In genomic region chr14:74670726-74671125, GRCh38 we compare ENCODE assay signal across 19 cellular contexts. TPM values are rescaled to one million over a fixed set of nuclear protein-coding genes. Genes with fewer than 3 reads are reported as not detected.
DNase-seq lines count a peak whose midpoint lies in the region; ATAC-seq and TF ChIP-seq lines count a peak whose summit lies in the region.
"Had no signal": no experiment of that assay in that cellular context is flagged by ENCODE, and none has a peak within 500 bp of the region (broad histone marks: within the 10 kb centered on the region; RNA-seq: fewer than 3 reads in every experiment).

No MANE protein-coding gene starts in this region.

- H3K4me3 ChIP-seq in AG04450 (ENCODE audit: low read depth, low read length) (no peak overlapping the region), brain microvascular endothelial cell (ENCODE audit: low read depth, low read length) (no peak overlapping the region), Caco-2 (ENCODE audit: low read depth, low read length) (no peak overlapping the region)
- H3K4me3 ChIP-seq: colonic mucosa, mucosa of descending colon, pancreas had no signal

- POLR2A ChIA-PET in AG04450 (lab: Yijun Ruan, JAX), result interaction anchor here (0.6 to 1.9 kb wide), 6 partner anchors 9 to 52 kb away, joined by 3 to 8 read pairs (median 6); no protein-coding TSS in a partner anchor
- POLR2A ChIA-PET in Caco-2 (lab: Charles Lee), result no interaction called here

- no peaks in the 10 kb centered on the region for H3K4me1 Mint-ChIP-seq in Caco-2 (ENCODE audit: low read depth, unreplicated experiment)

- peaks cover 61% of the 10 kb centered on the region for H3K36me3 ChIP-seq in brain microvascular endothelial cell (replicated peaks)
- peaks cover 4% of the 10 kb centered on the region for H3K36me3 ChIP-seq in Caco-2 (ENCODE audit: control insufficient read depth, insufficient read depth, low read length)
- H3K36me3 ChIP-seq: colonic mucosa had no signal

- CTCF ChIA-PET in AG04450 (lab: Charles Lee), result interaction anchor here (0.6 to 2.2 kb wide), 8 partner anchors 26 to 426 kb away, joined by 3 to 7 read pairs (median 6); partner anchors contain the start of gene LTBP2
- CTCF ChIA-PET in Caco-2 (lab: Charles Lee), result no interaction called here

- no peaks in the 10 kb centered on the region for H3K9me3 ChIP-seq in AG04450 (ENCODE audit: control insufficient read depth, insufficient read depth, low read length)
- H3K9me3 ChIP-seq in Caco-2, result no peaks in the 10 kb centered on the region
- H3K9me3 ChIP-seq: colonic mucosa, mucosa of descending colon, pancreas had no signal

- in situ Hi-C loops in brain microvascular endothelial cell (cut with HindIII; ENCODE audit: low pct_ligation_motif_present, low sequenced_read_pairs) (no loop called here), GM13976 (cut with MboI; ENCODE audit: low sequenced_read_pairs, unreplicated experiment) (no loop called here)

- no peaks in the 10 kb centered on the region for H3K27me3 Mint-ChIP-seq in Caco-2 (ENCODE audit: insufficient read depth, unreplicated experiment)
- H3K27me3 Mint-ChIP-seq: CD8-positive, alpha-beta memory T cell; type B pancreatic cell had no signal

- TF ChIP-seq CTCF in AG04450 (IDR thresholded peaks at IDR 0.05; ENCODE audit: low read depth, low read length) (no peak), brain microvascular endothelial cell (IDR thresholded peaks at IDR 0.05; ENCODE audit: low read depth, low read length, missing control alignments) (no peak), Caco-2 (IDR thresholded peaks at IDR 0.05; ENCODE audit: insufficient read depth in 1 of 2, low read depth in 1 of 2, low read length in 1 of 2, severe bottlenecking in 1 of 2, unreplicated experiment in 1 of 2) (no peak), GM13976 (IDR thresholded peaks at IDR 0.05; ENCODE audit: borderline replicate concordance, control extremely low read depth, extremely low read depth, insufficient read depth, missing control alignments) (no peak)

- H3K27me3 ChIP-seq in AG04450 (ENCODE audit: control insufficient read depth, insufficient read depth, low read length) (no peaks in the 10 kb centered on the region), brain microvascular endothelial cell (replicated peaks) (no peaks in the 10 kb centered on the region), Caco-2 (replicated peaks; ENCODE audit: control insufficient read depth, insufficient read depth, low read length) (no peaks in the 10 kb centered on the region)
- H3K27me3 ChIP-seq: colonic mucosa, pancreas had no signal

- intact Hi-C loops in Caco-2 (cut with micrococcal nuclease; ENCODE audit: unreplicated experiment), result no loop called here

- peak overlapping the region; percentile 47 for H3K27ac ChIP-seq in AG04450 (ENCODE audit: low read depth, low read length)
- peak overlapping the region; percentile 15 for H3K27ac ChIP-seq in brain microvascular endothelial cell
- H3K27ac ChIP-seq: colonic mucosa, pancreas had no signal

- no peak overlapping the region for H3K4me3 Mint-ChIP-seq in Caco-2 (ENCODE audit: unreplicated experiment)
- H3K4me3 Mint-ChIP-seq: CD8-positive, alpha-beta memory T cell; type B pancreatic cell had no signal

- ATAC-seq in activated naive CD4-positive, alpha-beta T cell treated with anti-CD3 and anti-CD28 coated beads, Interleukin-2, amount 50 U/mL, for 72 hours, result no peak
- ATAC-seq: left lobe of liver, mucosa of descending colon, pancreas had no signal

- DNase-seq in AG04450 (ENCODE audit: low read depth, low spot score), result no peak
- DNase-seq in LHCN-M2 (ENCODE audit: low read depth), result peak; percentile 72
- DNase-seq in brain microvascular endothelial cell, result peak; percentile 33
- peak; percentile 26 for DNase-seq in myocyte (ENCODE audit: low read depth)
- no peak for DNase-seq in Caco-2
- no peak for DNase-seq in stimulated activated naive CD4-positive, alpha-beta T cell (lab: John Stamatoyannopoulos, UW)
- DNase-seq in activated naive CD4-positive, alpha-beta T cell treated with anti-CD3 and anti-CD28 coated beads, Interleukin-2, amount 50 U/mL, for 72 hours (ENCODE audit: low spot score in 2 of 2), result no peak
- DNase-seq in GM13976 (ENCODE audit: low spot score), result no peak
- DNase-seq: amniotic stem cell; CD8-positive, alpha-beta memory T cell; colonic mucosa; mucosa of descending colon; NCI-H2029; NCI-H510A; pancreas; SIG-M5 had no signal

- BruUV-seq in Caco-2 (replicated peaks; lab: Mats Ljungman, UMichigan), result no TSS peak

- no peak overlapping the region for H3K27ac Mint-ChIP-seq in Caco-2 (ENCODE audit: unreplicated experiment)
- no peak overlapping the region for H3K27ac Mint-ChIP-seq in activated naive CD4-positive, alpha-beta T cell treated with anti-CD3 and anti-CD28 coated beads, Interleukin-2, amount 50 U/mL, for 72 hours
- H3K27ac Mint-ChIP-seq: activated T-helper 2 cell treated with anti-CD3 and anti-CD28 coated beads, Interferon-gamma antibody, Interleukin-2, Interleukin-4, amounts not matched to agents 10 μg/mL and 5 μg/mL and 100 μg/mL, durations not matched to agents 14 hours and 24 hours and 36 hours; type B pancreatic cell had no signal

- H3K4me1 ChIP-seq in Caco-2, result no peaks in the 10 kb centered on the region
- H3K4me1 ChIP-seq: colonic mucosa, pancreas had no signal

- peaks cover 47% of the 10 kb centered on the region for H3K36me3 Mint-ChIP-seq in Caco-2 (ENCODE audit: insufficient read depth, unreplicated experiment)
- H3K36me3 Mint-ChIP-seq in activated naive CD4-positive, alpha-beta T cell treated with anti-CD3 and anti-CD28 coated beads, Interleukin-2, amount 50 U/mL, for 72 hours, result peaks cover 0 to 5% of the 10 kb centered on the region in 2 donors

- no peaks in the 10 kb centered on the region for H3K9me3 Mint-ChIP-seq in Caco-2 (ENCODE audit: unreplicated experiment)
- no peaks in the 10 kb centered on the region for H3K9me3 Mint-ChIP-seq in activated naive CD4-positive, alpha-beta T cell treated with anti-CD3 and anti-CD28 coated beads, Interleukin-2, amount 50 U/mL, for 72 hours
- H3K9me3 Mint-ChIP-seq: activated T-helper 2 cell treated with anti-CD3 and anti-CD28 coated beads, Interferon-gamma antibody, Interleukin-2, Interleukin-4, amounts not matched to agents 10 μg/mL and 5 μg/mL and 100 μg/mL, durations not matched to agents 14 hours and 24 hours and 36 hours; CD8-positive, alpha-beta memory T cell; type B pancreatic cell had no signal

RNA-seq across cellular contexts. Expression of gene AREL1, which starts 42.2 kb away (rescaled TPM):
- 51.8 and 55.3 TPM in 2 replicates for polyA plus RNA-seq in AG04450 (2011; rRNA removed)
- 102 and 119 TPM in 2 replicates for polyA minus RNA-seq in AG04450 (2011; rRNA and poly(A)+ RNA removed)
- total RNA-seq in LHCN-M2 (2014; rRNA removed) (32.9 and 38.2 TPM in 2 replicates), myocyte (26.6 and 31.4 TPM in 2 replicates), Caco-2 (2022) (38.0 and 41.5 TPM in 2 replicates)
- 17.8 TPM for polyA plus RNA-seq in LHCN-M2 (2012)
- 24.6 TPM for polyA plus RNA-seq in myocyte (2012)
- total RNA-seq in activated naive CD4-positive, alpha-beta T cell treated with anti-CD3 and anti-CD28 coated beads, Interleukin-2, amount 50 U/mL, for 72 hours, result 10 to 100 TPM; 30.1 to 47.1 TPM

RNA-seq across cellular contexts. Expression of gene FCF1, which starts 42.2 kb away (rescaled TPM):
- polyA plus RNA-seq in AG04450 (2011; rRNA removed), result 61.3 and 78.5 TPM in 2 replicates
- polyA minus RNA-seq in AG04450 (2011; rRNA and poly(A)+ RNA removed), result 27.1 and 58.3 TPM in 2 replicates
- total RNA-seq in LHCN-M2 (2014; rRNA removed) (29.2 and 36.1 TPM in 2 replicates), myocyte (23.3 and 23.7 TPM in 2 replicates), Caco-2 (2022) (58.3 and 62.5 TPM in 2 replicates)
- 37.8 TPM for polyA plus RNA-seq in LHCN-M2 (2012)
- 42.5 TPM for polyA plus RNA-seq in myocyte (2012)
- total RNA-seq in activated naive CD4-positive, alpha-beta T cell treated with anti-CD3 and anti-CD28 coated beads, Interleukin-2, amount 50 U/mL, for 72 hours, result 10 to 100 TPM; 74.1 to 94.5 TPM

RNA-seq across cellular contexts. Expression of gene LTBP2, which starts 58.7 kb away (rescaled TPM):
- polyA plus RNA-seq in AG04450 (2011; rRNA removed), result 44.3 and 61.8 TPM in 2 replicates
- 45.0 and 60.1 TPM in 2 replicates for polyA minus RNA-seq in AG04450 (2011; rRNA and poly(A)+ RNA removed)
- total RNA-seq in LHCN-M2 (2014; rRNA removed) (151 and 211 TPM in 2 replicates), myocyte (16.5 and 18.6 TPM in 2 replicates), Caco-2 (2022) (0.86 and 1.0 TPM in 2 replicates)
- 104 TPM for polyA plus RNA-seq in LHCN-M2 (2012)
- polyA plus RNA-seq in myocyte (2012), result 477 TPM
- total RNA-seq in activated naive CD4-positive, alpha-beta T cell treated with anti-CD3 and anti-CD28 coated beads, Interleukin-2, amount 50 U/mL, for 72 hours, result under 1 TPM in 1 of 2 donors, not detected in 1; 0.49 TPM

Comparison
In these comparisons a context has a peak if more than half of its experiments do, and no peak if none do; other contexts are left out.
1. DNase-seq: peak in LHCN-M2 (single experiment), brain microvascular endothelial cell (single experiment) and myocyte (single experiment); none in AG04450 (single experiment), Caco-2 (0 of 2), stimulated activated naive CD4-positive, alpha-beta T cell (0 of 6), activated naive CD4-positive, alpha-beta T cell treated with anti-CD3 and anti-CD28 coated beads, Interleukin-2, amount 50 U/mL, for 72 hours (0 of 2) and GM13976 (single experiment).